26 cellular contexts compared by ENCODE assay signal in the genomic region with DNA sequence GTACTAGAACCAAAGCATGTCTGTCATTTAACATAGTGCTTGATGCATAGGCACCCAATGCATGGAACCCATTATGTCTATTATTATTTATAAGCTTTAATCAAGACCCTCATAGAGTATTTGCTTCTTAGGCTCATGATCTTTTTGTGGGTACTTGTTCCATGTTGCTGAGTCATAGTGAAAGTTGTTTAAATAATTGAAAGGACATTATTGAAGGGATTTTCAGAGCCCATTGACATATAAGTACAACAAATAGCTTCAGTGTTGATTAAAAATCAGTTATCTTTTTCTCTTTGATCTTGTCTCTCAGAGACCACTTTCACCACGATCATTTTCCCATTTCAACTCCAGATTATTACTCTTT.
"Had no signal": no experiment of that assay in that cellular context is flagged by ENCODE, and none has a peak within 500 bp of the region (broad histone marks: within the 10 kb centered on the region; RNA-seq: fewer than 3 reads in every experiment).

No MANE protein-coding gene starts in this region.

- H3K4me1 Mint-ChIP-seq: activated CD4-positive, alpha-beta memory T cell treated with anti-CD3 and anti-CD28 coated beads, Interleukin-2, amount 10 ng/mL, durations not matched to agents 7 days and 5 days; activated naive CD4-positive, alpha-beta T cell treated with anti-CD3 and anti-CD28 coated beads, Interleukin-2, amount 10 ng/mL, durations not matched to agents 7 days and 5 days; activated naive CD8-positive, alpha-beta T cell treated with anti-CD3 and anti-CD28 coated beads, Interleukin-2, amount 10 ng/mL, durations not matched to agents 7 days and 5 days; T-cell had no signal

- H3K4me3 Mint-ChIP-seq: activated CD4-positive, alpha-beta memory T cell treated with anti-CD3 and anti-CD28 coated beads, Interleukin-2, amount 10 ng/mL, durations not matched to agents 7 days and 5 days; activated naive CD4-positive, alpha-beta T cell treated with anti-CD3 and anti-CD28 coated beads, Interleukin-2, amount 10 ng/mL, durations not matched to agents 7 days and 5 days; activated naive CD8-positive, alpha-beta T cell treated with anti-CD3 and anti-CD28 coated beads, Interleukin-2, amount 10 ng/mL, durations not matched to agents 7 days and 5 days; activated T-cell treated with anti-CD3 and anti-CD28 coated beads, Interleukin-2, amount 50 U/mL, for 72 hours; T-cell had no signal

- H3K27ac ChIP-seq: adrenal gland, SK-N-MC, VCaP had no signal

- H3K27ac Mint-ChIP-seq: activated CD4-positive, alpha-beta memory T cell treated with anti-CD3 and anti-CD28 coated beads, Interleukin-2, amount 10 ng/mL, durations not matched to agents 7 days and 5 days; activated naive CD4-positive, alpha-beta T cell treated with anti-CD3 and anti-CD28 coated beads, Interleukin-2, amount 10 ng/mL, durations not matched to agents 7 days and 5 days; activated naive CD8-positive, alpha-beta T cell treated with anti-CD3 and anti-CD28 coated beads, Interleukin-2, amount 10 ng/mL, durations not matched to agents 7 days and 5 days; activated T-cell treated with anti-CD3 and anti-CD28 coated beads, Interleukin-2, amount 50 U/mL, for 72 hours; activated T-helper 2 cell treated with anti-CD3 and anti-CD28 coated beads, Interferon-gamma antibody, Interleukin-2, Interleukin-4, amounts not matched to agents 10 μg/mL and 5 μg/mL and 100 μg/mL, durations not matched to agents 14 hours and 24 hours and 36 hours; T-cell had no signal

- H3K4me3 ChIP-seq: adrenal gland, MG63, SK-N-MC had no signal

- DNase-seq: activated CD4-positive, alpha-beta memory T cell treated with anti-CD3 and anti-CD28 coated beads, Interleukin-2, amount 10 ng/mL, durations not matched to agents 7 days and 5 days; activated CD4-positive, alpha-beta T cell treated with anti-CD3 and anti-CD28 coated beads, Interleukin-2, amount 50 U/mL, for 1 hour; activated CD4-positive, CD25-positive, alpha-beta regulatory T cell; activated CD8-positive, alpha-beta memory T cell treated with anti-CD3 and anti-CD28 coated beads, Interleukin-2, amount 50 U/mL, for 4 hours; activated gamma-delta T cell treated with Interleukin-2 at 50 U/mL for 16 hours; activated naive CD4-positive, alpha-beta T cell treated with anti-CD3 and anti-CD28 coated beads, Interleukin-2, amount 10 ng/mL, durations not matched to agents 7 days and 5 days; activated naive CD8-positive, alpha-beta T cell treated with anti-CD3 and anti-CD28 coated beads, Interleukin-2, amount 10 ng/mL, durations not matched to agents 7 days and 5 days; activated T-cell treated with anti-CD3 and anti-CD28 coated beads, Interleukin-2, amount 50 U/mL, for 72 hours; adrenal gland; anterior cingulate cortex; central memory CD4-positive, alpha-beta T cell; MV-4-11; NCI-H1092 treated with DMSO at 0.1 percent for 48 hours; NCI-H1417 treated with DMSO at 0.1 percent for 48 hours; NCI-H1694; NCI-H2029 treated with DMSO at 0.1 percent for 48 hours; NCI-H510A treated with DMSO at 0.1 percent for 48 hours; NCI-H69; T-cell; T-helper 2 cell; T1000 had no signal

- H3K36me3 ChIP-seq: adrenal gland, MG63 had no signal

- H3K36me3 Mint-ChIP-seq: activated naive CD4-positive, alpha-beta T cell treated with anti-CD3 and anti-CD28 coated beads, Interleukin-2, amount 10 ng/mL, durations not matched to agents 7 days and 5 days; activated naive CD8-positive, alpha-beta T cell treated with anti-CD3 and anti-CD28 coated beads, Interleukin-2, amount 10 ng/mL, durations not matched to agents 7 days and 5 days; T-cell had no signal

- H3K27me3 ChIP-seq: adrenal gland, MG63 had no signal

- ATAC-seq: activated T-cell treated with anti-CD3 and anti-CD28 coated beads, Interleukin-2, amount 50 U/mL, for 72 hours; Right ventricle myocardium inferior; T-cell had no signal

- H3K9me3 ChIP-seq: adrenal gland, MG63 had no signal

- H3K9me3 Mint-ChIP-seq: activated CD4-positive, alpha-beta memory T cell treated with anti-CD3 and anti-CD28 coated beads, Interleukin-2, amount 10 ng/mL, durations not matched to agents 7 days and 5 days; activated naive CD4-positive, alpha-beta T cell treated with anti-CD3 and anti-CD28 coated beads, Interleukin-2, amount 10 ng/mL, durations not matched to agents 7 days and 5 days; activated naive CD8-positive, alpha-beta T cell treated with anti-CD3 and anti-CD28 coated beads, Interleukin-2, amount 10 ng/mL, durations not matched to agents 7 days and 5 days; activated T-helper 2 cell treated with anti-CD3 and anti-CD28 coated beads, Interferon-gamma antibody, Interleukin-2, Interleukin-4, amounts not matched to agents 10 μg/mL and 5 μg/mL and 100 μg/mL, durations not matched to agents 14 hours and 24 hours and 36 hours; T-cell had no signal

- H3K27me3 Mint-ChIP-seq: activated CD4-positive, alpha-beta memory T cell treated with anti-CD3 and anti-CD28 coated beads, Interleukin-2, amount 10 ng/mL, durations not matched to agents 7 days and 5 days; activated naive CD4-positive, alpha-beta T cell treated with anti-CD3 and anti-CD28 coated beads, Interleukin-2, amount 10 ng/mL, durations not matched to agents 7 days and 5 days had no signal

- H3K4me1 ChIP-seq: adrenal gland had no signal
